ENCODE assay signal across 1 cellular context in the genomic region with DNA sequence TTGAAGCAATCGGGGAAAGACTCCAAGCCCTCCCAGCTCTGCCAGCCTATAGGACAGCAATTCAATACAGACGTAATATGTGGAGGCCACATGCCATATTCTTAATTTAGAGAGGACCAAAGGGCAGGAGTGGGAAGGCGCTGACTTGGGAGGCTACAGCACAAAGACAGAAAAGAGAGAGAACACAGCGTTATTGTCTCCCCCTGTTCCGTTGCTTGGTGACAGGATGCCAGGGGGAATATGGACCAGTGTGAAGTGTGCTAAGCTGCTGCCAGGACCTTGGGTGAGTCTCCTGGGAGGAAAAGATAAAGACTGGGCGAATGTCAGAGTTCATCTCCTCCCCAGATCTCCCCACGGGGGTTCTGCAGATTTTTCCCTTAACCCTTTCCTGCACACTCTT.
TF ChIP-seq lines count a peak whose summit lies in the region.

No MANE protein-coding gene starts in this region.

TF ChIP-seq in GM23338, 12 proteins besides CTCF, POLR2A, EP300 and RAD21 (continued from another document):
- TF ChIP-seq, protein P1, sequence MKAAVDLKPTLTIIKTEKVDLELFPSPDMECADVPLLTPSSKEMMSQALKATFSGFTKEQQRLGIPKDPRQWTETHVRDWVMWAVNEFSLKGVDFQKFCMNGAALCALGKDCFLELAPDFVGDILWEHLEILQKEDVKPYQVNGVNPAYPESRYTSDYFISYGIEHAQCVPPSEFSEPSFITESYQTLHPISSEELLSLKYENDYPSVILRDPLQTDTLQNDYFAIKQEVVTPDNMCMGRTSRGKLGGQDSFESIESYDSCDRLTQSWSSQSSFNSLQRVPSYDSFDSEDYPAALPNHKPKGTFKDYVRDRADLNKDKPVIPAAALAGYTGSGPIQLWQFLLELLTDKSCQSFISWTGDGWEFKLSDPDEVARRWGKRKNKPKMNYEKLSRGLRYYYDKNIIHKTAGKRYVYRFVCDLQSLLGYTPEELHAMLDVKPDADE (IDR thresholded peaks at IDR 0.05), result no peak
- TF ChIP-seq ZNF114 (CRISPR knock-in tag; IDR thresholded peaks at IDR 0.05) (no peak), EZH2phosphoT487 (IDR thresholded peaks at IDR 0.05; ENCODE audit: unreplicated experiment) (no peak), ZNF331 (CRISPR knock-in tag; IDR thresholded peaks at IDR 0.05; ENCODE audit: low read depth) (no peak), NANOG (IDR thresholded peaks at IDR 0.05; ENCODE audit: borderline replicate concordance) (no peak), STAT1 (IDR thresholded peaks at IDR 0.05; ENCODE audit: unreplicated experiment) (no peak), POLR2AphosphoS5 (IDR thresholded peaks at IDR 0.05; ENCODE audit: low read depth) (no peak), EZH2 (IDR thresholded peaks at IDR 0.05; ENCODE audit: low read depth, unreplicated experiment) (no peak)
- TF ChIP-seq, protein P2, sequence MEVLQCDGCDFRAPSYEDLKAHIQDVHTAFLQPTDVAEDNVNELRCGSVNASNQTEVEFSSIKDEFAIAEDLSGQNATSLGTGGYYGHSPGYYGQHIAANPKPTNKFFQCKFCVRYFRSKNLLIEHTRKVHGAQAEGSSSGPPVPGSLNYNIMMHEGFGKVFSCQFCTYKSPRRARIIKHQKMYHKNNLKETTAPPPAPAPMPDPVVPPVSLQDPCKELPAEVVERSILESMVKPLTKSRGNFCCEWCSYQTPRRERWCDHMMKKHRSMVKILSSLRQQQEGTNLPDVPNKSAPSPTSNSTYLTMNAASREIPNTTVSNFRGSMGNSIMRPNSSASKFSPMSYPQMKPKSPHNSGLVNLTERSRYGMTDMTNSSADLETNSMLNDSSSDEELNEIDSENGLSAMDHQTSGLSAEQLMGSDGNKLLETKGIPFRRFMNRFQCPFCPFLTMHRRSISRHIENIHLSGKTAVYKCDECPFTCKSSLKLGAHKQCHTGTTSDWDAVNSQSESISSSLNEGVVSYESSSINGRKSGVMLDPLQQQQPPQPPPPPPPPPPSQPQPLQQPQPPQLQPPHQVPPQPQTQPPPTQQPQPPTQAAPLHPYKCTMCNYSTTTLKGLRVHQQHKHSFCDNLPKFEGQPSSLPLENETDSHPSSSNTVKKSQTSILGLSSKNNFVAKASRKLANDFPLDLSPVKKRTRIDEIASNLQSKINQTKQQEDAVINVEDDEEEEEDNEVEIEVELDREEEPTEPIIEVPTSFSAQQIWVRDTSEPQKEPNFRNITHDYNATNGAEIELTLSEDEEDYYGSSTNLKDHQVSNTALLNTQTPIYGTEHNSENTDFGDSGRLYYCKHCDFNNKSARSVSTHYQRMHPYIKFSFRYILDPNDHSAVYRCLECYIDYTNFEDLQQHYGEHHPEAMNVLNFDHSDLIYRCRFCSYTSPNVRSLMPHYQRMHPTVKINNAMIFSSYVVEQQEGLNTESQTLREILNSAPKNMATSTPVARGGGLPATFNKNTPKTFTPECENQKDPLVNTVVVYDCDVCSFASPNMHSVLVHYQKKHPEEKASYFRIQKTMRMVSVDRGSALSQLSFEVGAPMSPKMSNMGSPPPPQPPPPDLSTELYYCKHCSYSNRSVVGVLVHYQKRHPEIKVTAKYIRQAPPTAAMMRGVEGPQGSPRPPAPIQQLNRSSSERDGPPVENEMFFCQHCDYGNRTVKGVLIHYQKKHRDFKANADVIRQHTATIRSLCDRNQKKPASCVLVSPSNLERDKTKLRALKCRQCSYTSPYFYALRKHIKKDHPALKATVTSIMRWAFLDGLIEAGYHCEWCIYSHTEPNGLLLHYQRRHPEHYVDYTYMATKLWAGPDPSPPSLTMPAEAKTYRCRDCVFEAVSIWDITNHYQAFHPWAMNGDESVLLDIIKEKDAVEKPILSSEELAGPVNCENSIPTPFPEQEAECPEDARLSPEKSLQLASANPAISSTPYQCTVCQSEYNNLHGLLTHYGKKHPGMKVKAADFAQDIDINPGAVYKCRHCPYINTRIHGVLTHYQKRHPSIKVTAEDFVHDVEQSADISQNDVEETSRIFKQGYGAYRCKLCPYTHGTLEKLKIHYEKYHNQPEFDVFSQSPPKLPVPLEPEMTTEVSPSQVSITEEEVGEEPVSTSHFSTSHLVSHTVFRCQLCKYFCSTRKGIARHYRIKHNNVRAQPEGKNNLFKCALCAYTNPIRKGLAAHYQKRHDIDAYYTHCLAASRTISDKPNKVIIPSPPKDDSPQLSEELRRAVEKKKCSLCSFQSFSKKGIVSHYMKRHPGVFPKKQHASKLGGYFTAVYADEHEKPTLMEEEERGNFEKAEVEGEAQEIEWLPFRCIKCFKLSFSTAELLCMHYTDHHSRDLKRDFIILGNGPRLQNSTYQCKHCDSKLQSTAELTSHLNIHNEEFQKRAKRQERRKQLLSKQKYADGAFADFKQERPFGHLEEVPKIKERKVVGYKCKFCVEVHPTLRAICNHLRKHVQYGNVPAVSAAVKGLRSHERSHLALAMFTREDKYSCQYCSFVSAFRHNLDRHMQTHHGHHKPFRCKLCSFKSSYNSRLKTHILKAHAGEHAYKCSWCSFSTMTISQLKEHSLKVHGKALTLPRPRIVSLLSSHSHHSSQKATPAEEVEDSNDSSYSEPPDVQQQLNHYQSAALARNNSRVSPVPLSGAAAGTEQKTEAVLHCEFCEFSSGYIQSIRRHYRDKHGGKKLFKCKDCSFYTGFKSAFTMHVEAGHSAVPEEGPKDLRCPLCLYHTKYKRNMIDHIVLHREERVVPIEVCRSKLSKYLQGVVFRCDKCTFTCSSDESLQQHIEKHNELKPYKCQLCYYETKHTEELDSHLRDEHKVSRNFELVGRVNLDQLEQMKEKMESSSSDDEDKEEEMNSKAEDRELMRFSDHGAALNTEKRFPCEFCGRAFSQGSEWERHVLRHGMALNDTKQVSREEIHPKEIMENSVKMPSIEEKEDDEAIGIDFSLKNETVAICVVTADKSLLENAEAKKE (CRISPR knock-in tag; IDR thresholded peaks at IDR 0.05), result no peak
